8 cellular contexts compared by ENCODE assay signal in the genomic region with DNA sequence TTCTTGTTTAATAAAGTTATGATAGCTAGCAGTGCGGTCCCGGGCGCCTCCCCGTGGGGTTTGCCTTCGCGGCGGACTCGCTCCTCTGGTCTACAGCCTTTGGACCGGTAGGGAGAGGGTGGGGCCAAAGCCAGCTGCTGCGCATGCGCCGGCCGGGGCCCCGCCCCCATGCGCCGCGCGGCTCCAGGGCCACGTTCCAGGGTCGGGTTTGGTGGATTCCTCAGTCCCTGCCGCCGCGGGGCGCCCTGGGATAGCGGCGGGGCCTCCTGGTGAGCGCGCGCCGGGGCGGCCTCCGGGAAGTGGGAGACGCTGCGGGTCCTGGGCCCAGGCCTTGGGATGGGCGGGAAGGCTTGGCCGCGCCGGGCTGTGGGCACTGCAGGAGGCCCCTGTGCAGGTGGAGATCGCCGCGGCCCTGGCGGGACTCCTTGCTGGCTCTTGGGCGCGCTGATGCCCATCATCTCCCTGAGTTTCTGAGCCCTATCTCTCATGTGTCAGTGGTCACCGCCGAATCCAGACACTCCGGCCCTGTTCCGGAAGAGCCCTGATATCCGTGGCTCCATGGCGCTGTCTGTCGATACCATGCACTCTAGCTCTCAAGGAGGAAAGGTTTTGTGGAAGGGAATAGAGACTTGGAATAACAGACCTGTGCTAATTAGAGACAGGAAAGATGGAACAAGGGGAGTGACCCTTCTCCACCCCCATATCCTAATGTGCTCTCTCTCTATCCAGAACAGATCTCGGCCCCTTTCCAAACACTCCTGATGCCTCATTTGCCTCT. TPM values are rescaled to one million over a fixed set of nuclear protein-coding genes. Genes with fewer than 3 reads are reported as not detected.
DNase-seq lines count a peak whose midpoint lies in the region; ATAC-seq and TF ChIP-seq lines count a peak whose summit lies in the region.

Gene VARS2, plus strand, starts transcription at position 163 of the 778 bp plus-strand sequence. Its CDS starts 599 bp downstream, at position 762.

- no peaks in the 10 kb centered on the region for H3K27me3 Mint-ChIP-seq in activated CD4-positive, alpha-beta memory T cell treated with anti-CD3 and anti-CD28 coated beads for 36 hours

- H3K9ac ChIP-seq in duodenal mucosa (ENCODE audit: low read depth in 1 of 2, low read length in 2 of 2), result peak within 1 kb of the TSS; percentile 76 to 81

- peak within 1 kb of the TSS; percentile 82 for H3K27ac ChIP-seq in duodenal mucosa (ENCODE audit: low read depth, low read length)
- peak within 1 kb of the TSS; percentile 92 for H3K27ac ChIP-seq in lower lobe of right lung

- peak within 1 kb of the TSS; percentile 94 for H3K4me3 Mint-ChIP-seq in activated CD4-positive, alpha-beta memory T cell treated with anti-CD3 and anti-CD28 coated beads for 36 hours

- H3K27ac Mint-ChIP-seq in activated CD4-positive, alpha-beta memory T cell treated with anti-CD3 and anti-CD28 coated beads for 36 hours, result peak within 1 kb of the TSS; percentile 82

- H3K27me3 ChIP-seq in duodenal mucosa (ENCODE audit: control insufficient read depth in 1 of 2, insufficient read depth in 2 of 2, low read length in 2 of 2), result no peaks in the 10 kb centered on the region
- no peaks in the 10 kb centered on the region for H3K27me3 ChIP-seq in lower lobe of right lung (ENCODE audit: low read depth)

- ATAC-seq in GM19328 (IDR thresholded peaks at IDR 0.05; ENCODE audit: unreplicated experiment) (peak; percentile 80), HG03558 (IDR thresholded peaks at IDR 0.05; ENCODE audit: extremely low read depth, unreplicated experiment) (peak; percentile 56), lower lobe of right lung (peak; percentile 97 to 98)

- no peaks in the 10 kb centered on the region for H3K9me3 Mint-ChIP-seq in activated CD4-positive, alpha-beta memory T cell treated with anti-CD3 and anti-CD28 coated beads for 36 hours

- peaks cover 9 to 47% of the 10 kb centered on the region in 2 donors for H3K36me3 ChIP-seq in duodenal mucosa (ENCODE audit: control insufficient read depth in 1 of 2, insufficient read depth in 2 of 2, low read length in 2 of 2)
- peaks cover 61% of the 10 kb centered on the region for H3K36me3 ChIP-seq in lower lobe of right lung

- DNase-seq in CD1c-positive myeloid dendritic cell (ENCODE audit: extremely low spot score), result peak; percentile 93
- peak; percentile 86 for DNase-seq in NCI-H748 (lab: John Stamatoyannopoulos, UW; ENCODE audit: unreplicated experiment)
- peak; percentile 93 for DNase-seq in activated CD4-positive, alpha-beta memory T cell treated with anti-CD3 and anti-CD28 coated beads for 36 hours
- peak; percentile 92 for DNase-seq in lower lobe of right lung
- peak; percentile 70 to 86 (median 82) for DNase-seq in stimulated activated CD4-positive, alpha-beta T cell treated with anti-CD3 and anti-CD28 coated beads, TNF-alpha, amount 100 ng/mL, for 4 hours (ENCODE audit: low read depth in 3 of 3)

- H3K36me3 Mint-ChIP-seq in activated CD4-positive, alpha-beta memory T cell treated with anti-CD3 and anti-CD28 coated beads for 36 hours, result peaks cover 25% of the 10 kb centered on the region

- H3K4me3 ChIP-seq in duodenal mucosa (ENCODE audit: low read depth in 1 of 2, low read length in 2 of 2) (peak within 1 kb of the TSS; percentile 88 to 92), lower lobe of right lung (peak within 1 kb of the TSS; percentile 71)

- CTCF ChIA-PET in activated CD4-positive, alpha-beta memory T cell treated with anti-CD3 and anti-CD28 coated beads for 36 hours (lab: Charles Lee), result interaction anchor here (0.5 to 5.5 kb wide), 30 partner anchors 8 to 528 kb away, joined by 3 to 82 read pairs (median 4); partner anchors contain the start of gene IER3

- H3K4me1 Mint-ChIP-seq in activated CD4-positive, alpha-beta memory T cell treated with anti-CD3 and anti-CD28 coated beads for 36 hours (ENCODE audit: low read depth), result peaks cover 29% of the 10 kb centered on the region

- peak; percentile 51 for TF ChIP-seq CTCF in lower lobe of right lung (IDR thresholded peaks at IDR 0.05)

- intact Hi-C loops in activated CD4-positive, alpha-beta memory T cell treated with anti-CD3 and anti-CD28 coated beads for 36 hours (cut with micrococcal nuclease), result loop anchor here (2.0 kb wide), 1 partner anchor 85 kb away; no protein-coding TSS in a partner anchor
- intact Hi-C loops in lower lobe of right lung (cut with DNase I), result loop anchor here (10.0 kb wide), 1 partner anchor 161 kb away; no protein-coding TSS in a partner anchor

- H3K4me1 ChIP-seq in duodenal mucosa (ENCODE audit: control insufficient read depth in 1 of 2, insufficient read depth in 2 of 2, low read length in 2 of 2), result peaks cover 23 to 33% of the 10 kb centered on the region in 2 donors
- H3K4me1 ChIP-seq in lower lobe of right lung, result peaks cover 46% of the 10 kb centered on the region

- POLR2A ChIA-PET in activated CD4-positive, alpha-beta memory T cell treated with anti-CD3 and anti-CD28 coated beads for 36 hours (lab: Charles Lee), result interaction anchor here (0.7 to 2.1 kb wide), 11 partner anchors 30 to 245 kb away, joined by 3 to 8 read pairs (median 4); partner anchors contain the start of genes DDR1, FLOT1 and TCF19

- no peaks in the 10 kb centered on the region for H3K9me3 ChIP-seq in duodenal mucosa (ENCODE audit: control insufficient read depth in 1 of 2, low read length in 2 of 2)
- H3K9me3 ChIP-seq in lower lobe of right lung, result no peaks in the 10 kb centered on the region

RNA-seq across cellular contexts. Expression of gene VARS2, which starts in this region (rescaled TPM):
- 10 to 100 TPM; 56.9 to 68.9 TPM for total RNA-seq in activated CD4-positive, alpha-beta memory T cell treated with anti-CD3 and anti-CD28 coated beads for 36 hours
- 33.0 TPM for total RNA-seq in lower lobe of right lung

Comparison
In these comparisons a context has a peak if more than half of its experiments do, and no peak if none do; other contexts are left out.
1. Peak in every context shown above with its lines: DNase-seq, ATAC-seq, H3K4me3 ChIP-seq and H3K27ac ChIP-seq.